In the genomic region with DNA sequence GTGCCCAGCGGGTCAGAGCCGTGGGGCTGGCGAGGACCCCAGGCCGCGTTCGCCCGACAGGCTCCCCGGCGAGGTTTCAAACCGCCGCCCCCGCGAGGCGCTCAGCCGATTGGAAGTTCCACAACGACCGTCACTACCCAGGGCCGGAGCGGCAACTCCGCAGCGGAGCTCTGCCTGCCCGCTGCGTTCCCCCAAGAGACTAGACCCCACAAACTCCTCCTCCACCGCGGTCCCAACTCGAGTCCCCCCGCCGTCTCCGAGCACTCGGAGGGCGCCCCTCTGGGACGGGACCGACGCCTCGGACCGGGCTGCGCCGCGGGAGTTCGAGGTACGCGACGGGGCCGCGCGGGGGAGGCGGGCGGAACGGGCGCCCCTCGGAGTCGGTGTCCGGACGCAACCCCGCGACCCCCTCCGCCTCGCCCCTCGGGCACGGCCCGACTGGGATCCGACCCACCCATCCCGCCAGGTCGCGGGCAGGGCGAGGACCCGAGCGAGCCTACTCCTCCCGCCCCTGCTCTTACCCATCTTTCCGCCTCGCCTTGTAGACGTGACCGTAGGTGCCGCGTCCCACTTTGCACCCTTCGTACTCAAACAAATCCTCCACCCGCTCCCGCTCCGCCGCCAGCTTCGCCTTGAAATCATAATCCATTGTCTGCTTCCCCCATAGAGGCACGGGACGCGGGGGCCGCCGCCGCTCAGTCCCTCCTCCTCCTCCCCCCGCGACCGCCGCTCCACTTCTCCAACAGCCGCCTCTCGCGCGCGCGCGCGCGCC, we compare ENCODE assay signal across 8 cellular contexts. TPM values are rescaled to one million over a fixed set of nuclear protein-coding genes. Genes with fewer than 3 reads are reported as not detected.
DNase-seq lines count a peak whose midpoint lies in the region; ATAC-seq and TF ChIP-seq lines count a peak whose summit lies in the region.

No MANE protein-coding gene starts in this region.

- H3K36me3 Mint-ChIP-seq in nephron (ENCODE audit: low read depth), result peaks cover 12% of the 10 kb centered on the region

- peak; percentile 11 for ATAC-seq in GM19023 (IDR thresholded peaks at IDR 0.05; ENCODE audit: unreplicated experiment)
- ATAC-seq in HG03342 (IDR thresholded peaks at IDR 0.05; ENCODE audit: unreplicated experiment), result peak; percentile 7

- H3K36me3 ChIP-seq in OCI-LY7 (ENCODE audit: insufficient read depth, low read length), result peaks cover 5% of the 10 kb centered on the region
- H3K36me3 ChIP-seq in stomach, result no peaks in the 10 kb centered on the region

- peaks cover 61% of the 10 kb centered on the region for H3K79me2 ChIP-seq in OCI-LY7 (ENCODE audit: insufficient read depth, low read depth, low read length)

- peaks cover 13% of the 10 kb centered on the region; the same call in 1 of the 2 replicates for H4K20me1 ChIP-seq in OCI-LY7 (ENCODE audit: insufficient read depth, low read length)

- peak overlapping the region; percentile 65 for H3K4me3 ChIP-seq in AG09309 (ENCODE audit: control insufficient read depth, low read depth, low read length)
- H3K4me3 ChIP-seq in OCI-LY7 (ENCODE audit: low read depth, low read length, poor library complexity, severe bottlenecking), result peak overlapping the region; percentile 78
- H3K4me3 ChIP-seq in fibroblast of pulmonary artery (replicated peaks; ENCODE audit: low read depth, low read length), result peak overlapping the region; percentile 89
- H3K4me3 ChIP-seq in stomach, result peak overlapping the region; percentile 89 to 96 (median 94)

- CTCF ChIA-PET in OCI-LY7 (lab: Charles Lee; ENCODE audit: unreplicated experiment), result interaction anchor here (0.9 kb wide), 2 partner anchors 13 to 132 kb away, joined by 3 read pairs; no protein-coding TSS in a partner anchor

- peaks cover 6% of the 10 kb centered on the region for H3K9me3 Mint-ChIP-seq in nephron

- DNase-seq in AG09309 (ENCODE audit: low read depth) (no peak), OCI-LY7 (ENCODE audit: low spot score) (peak; percentile 80), fibroblast of pulmonary artery (ENCODE audit: low read depth) (peak; percentile 44), stomach (peak; percentile 63)
- peak; percentile 46 for DNase-seq in activated T-helper 9 cell treated with anti-CD3 and anti-CD28 coated beads, Interleukin-2, amount 50 U/mL, for 16 hours (ENCODE audit: low read depth)

- intact Hi-C loops in OCI-LY7 (cut with micrococcal nuclease; ENCODE audit: unreplicated experiment), result loop anchor here (1.0 to 10.0 kb wide), 5 partner anchors 60 to 670 kb away; a partner anchor contains a TSS
- intact Hi-C loops in stomach (cut with DNase I; ENCODE audit: low total_unique reads), result loop anchor here (5.0 to 10.0 kb wide), 2 partner anchors 63 to 140 kb away; a partner anchor contains a TSS

- no peak for TF ChIP-seq CTCF in AG09309 (IDR thresholded peaks at IDR 0.05; ENCODE audit: control insufficient read depth, insufficient read depth, low read depth, low read length, missing control alignments)
- TF ChIP-seq CTCF in OCI-LY7 (conservative IDR thresholded peaks at IDR 0.05; ENCODE audit: low read length), result no peak
- TF ChIP-seq CTCF in fibroblast of pulmonary artery (IDR thresholded peaks at IDR 0.05; ENCODE audit: low read length, missing control alignments), result no peak
- no peak for TF ChIP-seq CTCF in nephron (IDR thresholded peaks at IDR 0.05; ENCODE audit: unreplicated experiment in 3 of 3)
- no peak for TF ChIP-seq CTCF in stomach (IDR thresholded peaks at IDR 0.05)

- H3K27ac ChIP-seq in OCI-LY7 (ENCODE audit: low read depth, low read length, poor library complexity, severe bottlenecking), result peak overlapping the region; percentile 87
- peak overlapping the region; percentile 87 to 98 (median 95) for H3K27ac ChIP-seq in stomach

- peaks cover 13% of the 10 kb centered on the region for H3K4me1 Mint-ChIP-seq in nephron

- H3K9me2 ChIP-seq in OCI-LY7 (ENCODE audit: insufficient read depth, low read length), result no peaks in the 10 kb centered on the region

- H3K4me1 ChIP-seq in OCI-LY7 (ENCODE audit: insufficient read depth, low read length, poor library complexity, severe bottlenecking), result peaks cover 48% of the 10 kb centered on the region
- peaks cover 0 to 39% (median 15%) of the 10 kb centered on the region in 4 donors for H3K4me1 ChIP-seq in stomach

- peak overlapping the region; percentile 83 for H3K4me2 ChIP-seq in OCI-LY7 (ENCODE audit: low read length)

- H3K9me3 ChIP-seq in OCI-LY7 (ENCODE audit: low read length) (peaks cover 6% of the 10 kb centered on the region; the same call in 1 of the 2 replicates), stomach (no peaks in the 10 kb centered on the region)

- peak overlapping the region; percentile 96 to 98 (median 97) for H3K4me3 Mint-ChIP-seq in nephron

- peak overlapping the region; percentile 95 to 99 (median 98) for H3K27ac Mint-ChIP-seq in nephron

- 0 to 1% (median 0%) methylated on average over 27 to 100 of the region's 100 CpGs for WGBS in stomach, 5 donors

- POLR2A ChIA-PET in OCI-LY7 (lab: Charles Lee), result interaction anchor here (0.6 to 4.9 kb wide), 27 partner anchors 7 to 1778 kb away, joined by 3 to 69 read pairs (median 5); a partner anchor contains a TSS

- no peaks in the 10 kb centered on the region for H3K27me3 Mint-ChIP-seq in nephron (ENCODE audit: low read depth)

- no TSS peak for BruUV-seq in OCI-LY7 (replicated peaks; lab: Mats Ljungman, UMichigan)

- TF ChIP-seq POLR2A in stomach (IDR thresholded peaks at IDR 0.05), result no peak

- no peak for TF ChIP-seq EP300 in stomach (IDR thresholded peaks at IDR 0.05)

- H3K27me3 ChIP-seq in stomach, result no peaks in the 10 kb centered on the region

- H2AFZ ChIP-seq in OCI-LY7 (ENCODE audit: low read length), result peak overlapping the region; percentile 68

RNA-seq across cellular contexts. Expression of a gene that starts 0.6 kb away (rescaled TPM):
- total RNA-seq in OCI-LY7 (2014; rRNA removed; shearing (Covaris generic)), result 15.4 and 16.3 TPM in 2 replicates
- total RNA-seq in OCI-LY7 (2022) (35.6 and 40.8 TPM in 2 replicates), stomach (10 to 100 TPM in 3 of 5 donors, 1 to 10 TPM in 2; 5.5 to 23.5 (median 13.4) TPM)
- polyA plus RNA-seq in stomach, result 1 to 10 TPM; 5.4 to 7.3 (median 5.9) TPM

RNA-seq across cellular contexts. Expression of a gene that starts 59.9 kb away (rescaled TPM):
- 64.2 and 74.3 TPM in 2 replicates for total RNA-seq in OCI-LY7 (2014; rRNA removed; shearing (Covaris generic))
- total RNA-seq in OCI-LY7 (2022) (76.9 and 90.0 TPM in 2 replicates), stomach (100 to 1,000 TPM in 2 of 5 donors, 10 to 100 TPM in 2, 1 to 10 TPM in 1; 8.4 to 179 (median 57.6) TPM)
- 10 to 100 TPM; 21.7 to 53.3 (median 47.5) TPM for polyA plus RNA-seq in stomach
